1 cellular context compared by ENCODE assay signal in the genomic region with DNA sequence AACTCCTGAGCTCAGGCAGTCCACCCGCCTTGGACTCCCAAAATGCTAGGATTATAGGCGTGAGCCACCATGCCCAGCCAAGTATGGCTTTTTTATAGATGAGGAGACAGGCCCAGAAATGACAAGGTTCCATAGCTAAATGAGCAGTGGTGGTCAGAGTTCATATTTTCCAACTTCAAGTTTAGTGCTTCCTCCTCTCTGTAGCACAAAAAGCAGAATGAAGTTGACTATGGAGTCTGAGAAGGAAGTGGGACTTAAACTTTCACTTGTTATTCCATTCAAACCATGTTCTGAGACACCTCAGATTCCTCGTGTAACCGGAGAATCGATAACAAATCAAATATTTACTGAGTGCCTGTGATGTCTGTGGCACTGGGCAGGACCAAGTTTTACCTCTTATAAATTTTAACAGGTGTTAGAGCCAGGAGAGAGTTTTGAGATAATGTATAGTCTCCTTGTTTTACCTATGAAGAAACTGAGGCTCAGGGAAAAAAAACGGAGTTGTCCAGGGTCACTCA.
TF ChIP-seq lines count a peak whose summit lies in the region.

No MANE protein-coding gene starts in this region.

TF ChIP-seq in GM12878, 131 proteins besides CTCF, POLR2A, EP300 and RAD21:
- TF ChIP-seq RCOR1 (conservative IDR thresholded peaks at IDR 0.05; ENCODE audit: low read depth, low read length) (no peak), EED (IDR thresholded peaks at IDR 0.05; ENCODE audit: low read depth) (no peak), SIN3A (IDR thresholded peaks at IDR 0.05; ENCODE audit: low read depth, low read length) (no peak), KAT2A (conservative IDR thresholded peaks at IDR 0.05; ENCODE audit: control insufficient read depth, low read depth, low read length) (no peak), ZNF24 (IDR thresholded peaks at IDR 0.05) (no peak), RB1 (IDR thresholded peaks at IDR 0.05; ENCODE audit: borderline replicate concordance) (no peak), CBX5 (IDR thresholded peaks at IDR 0.05; ENCODE audit: low read depth) (no peak), GATAD2B (conservative IDR thresholded peaks at IDR 0.05; ENCODE audit: low read depth) (no peak), EGR1 (IDR thresholded peaks at IDR 0.05; ENCODE audit: borderline replicate concordance in 1 of 2, low read depth in 2 of 2, low read length in 2 of 2) (no peak), SRF (IDR thresholded peaks at IDR 0.05; ENCODE audit: low read depth in 2 of 2, low read length in 2 of 2) (no peak), FOS (IDR thresholded peaks at IDR 0.05; ENCODE audit: borderline replicate concordance, extremely low read depth, insufficient read length) (no peak), BACH1 (IDR thresholded peaks at IDR 0.05; ENCODE audit: borderline replicate concordance) (no peak), NFIC (IDR thresholded peaks at IDR 0.05; ENCODE audit: low read depth, low read length) (no peak), ZZZ3 (IDR thresholded peaks at IDR 0.05; ENCODE audit: control insufficient read depth, insufficient read length, low read depth) (no peak)
- TF ChIP-seq, protein P1, sequence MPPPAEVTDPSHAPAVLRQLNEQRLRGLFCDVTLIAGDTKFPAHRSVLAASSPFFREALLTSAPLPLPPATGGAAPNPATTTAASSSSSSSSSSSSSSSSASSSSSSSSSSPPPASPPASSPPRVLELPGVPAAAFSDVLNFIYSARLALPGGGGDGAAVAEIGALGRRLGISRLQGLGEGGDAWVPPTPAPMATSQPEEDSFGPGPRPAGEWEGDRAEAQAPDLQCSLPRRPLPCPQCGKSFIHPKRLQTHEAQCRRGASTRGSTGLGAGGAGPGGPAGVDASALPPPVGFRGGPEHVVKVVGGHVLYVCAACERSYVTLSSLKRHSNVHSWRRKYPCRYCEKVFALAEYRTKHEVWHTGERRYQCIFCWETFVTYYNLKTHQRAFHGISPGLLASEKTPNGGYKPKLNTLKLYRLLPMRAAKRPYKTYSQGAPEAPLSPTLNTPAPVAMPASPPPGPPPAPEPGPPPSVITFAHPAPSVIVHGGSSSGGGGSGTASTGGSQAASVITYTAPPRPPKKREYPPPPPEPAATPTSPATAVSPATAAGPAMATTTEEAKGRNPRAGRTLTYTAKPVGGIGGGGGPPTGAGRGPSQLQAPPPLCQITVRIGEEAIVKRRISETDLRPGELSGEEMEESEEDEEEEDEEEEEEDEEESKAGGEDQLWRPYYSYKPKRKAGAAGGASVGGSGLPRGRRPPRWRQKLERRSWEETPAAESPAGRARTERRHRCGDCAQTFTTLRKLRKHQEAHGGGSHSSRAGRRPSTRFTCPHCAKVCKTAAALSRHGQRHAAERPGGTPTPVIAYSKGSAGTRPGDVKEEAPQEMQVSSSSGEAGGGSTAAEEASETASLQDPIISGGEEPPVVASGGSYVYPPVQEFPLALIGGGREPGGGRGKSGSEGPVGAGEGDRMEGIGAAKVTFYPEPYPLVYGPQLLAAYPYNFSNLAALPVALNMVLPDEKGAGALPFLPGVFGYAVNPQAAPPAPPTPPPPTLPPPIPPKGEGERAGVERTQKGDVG (CRISPR knock-in tag; IDR thresholded peaks at IDR 0.05), result no peak
- TF ChIP-seq, protein P2, sequence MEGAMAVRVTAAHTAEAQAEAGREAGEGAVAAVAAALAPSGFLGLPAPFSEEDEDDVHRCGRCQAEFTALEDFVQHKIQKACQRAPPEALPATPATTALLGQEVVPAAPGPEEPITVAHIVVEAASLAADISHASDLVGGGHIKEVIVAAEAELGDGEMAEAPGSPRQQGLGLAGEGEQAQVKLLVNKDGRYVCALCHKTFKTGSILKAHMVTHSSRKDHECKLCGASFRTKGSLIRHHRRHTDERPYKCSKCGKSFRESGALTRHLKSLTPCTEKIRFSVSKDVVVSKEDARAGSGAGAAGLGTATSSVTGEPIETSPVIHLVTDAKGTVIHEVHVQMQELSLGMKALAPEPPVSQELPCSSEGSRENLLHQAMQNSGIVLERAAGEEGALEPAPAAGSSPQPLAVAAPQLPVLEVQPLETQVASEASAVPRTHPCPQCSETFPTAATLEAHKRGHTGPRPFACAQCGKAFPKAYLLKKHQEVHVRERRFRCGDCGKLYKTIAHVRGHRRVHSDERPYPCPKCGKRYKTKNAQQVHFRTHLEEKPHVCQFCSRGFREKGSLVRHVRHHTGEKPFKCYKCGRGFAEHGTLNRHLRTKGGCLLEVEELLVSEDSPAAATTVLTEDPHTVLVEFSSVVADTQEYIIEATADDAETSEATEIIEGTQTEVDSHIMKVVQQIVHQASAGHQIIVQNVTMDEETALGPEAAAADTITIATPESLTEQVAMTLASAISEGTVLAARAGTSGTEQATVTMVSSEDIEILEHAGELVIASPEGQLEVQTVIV (IDR thresholded peaks at IDR 0.05; ENCODE audit: borderline replicate concordance, partially characterized antibody), result no peak
- TF ChIP-seq, protein P3, sequence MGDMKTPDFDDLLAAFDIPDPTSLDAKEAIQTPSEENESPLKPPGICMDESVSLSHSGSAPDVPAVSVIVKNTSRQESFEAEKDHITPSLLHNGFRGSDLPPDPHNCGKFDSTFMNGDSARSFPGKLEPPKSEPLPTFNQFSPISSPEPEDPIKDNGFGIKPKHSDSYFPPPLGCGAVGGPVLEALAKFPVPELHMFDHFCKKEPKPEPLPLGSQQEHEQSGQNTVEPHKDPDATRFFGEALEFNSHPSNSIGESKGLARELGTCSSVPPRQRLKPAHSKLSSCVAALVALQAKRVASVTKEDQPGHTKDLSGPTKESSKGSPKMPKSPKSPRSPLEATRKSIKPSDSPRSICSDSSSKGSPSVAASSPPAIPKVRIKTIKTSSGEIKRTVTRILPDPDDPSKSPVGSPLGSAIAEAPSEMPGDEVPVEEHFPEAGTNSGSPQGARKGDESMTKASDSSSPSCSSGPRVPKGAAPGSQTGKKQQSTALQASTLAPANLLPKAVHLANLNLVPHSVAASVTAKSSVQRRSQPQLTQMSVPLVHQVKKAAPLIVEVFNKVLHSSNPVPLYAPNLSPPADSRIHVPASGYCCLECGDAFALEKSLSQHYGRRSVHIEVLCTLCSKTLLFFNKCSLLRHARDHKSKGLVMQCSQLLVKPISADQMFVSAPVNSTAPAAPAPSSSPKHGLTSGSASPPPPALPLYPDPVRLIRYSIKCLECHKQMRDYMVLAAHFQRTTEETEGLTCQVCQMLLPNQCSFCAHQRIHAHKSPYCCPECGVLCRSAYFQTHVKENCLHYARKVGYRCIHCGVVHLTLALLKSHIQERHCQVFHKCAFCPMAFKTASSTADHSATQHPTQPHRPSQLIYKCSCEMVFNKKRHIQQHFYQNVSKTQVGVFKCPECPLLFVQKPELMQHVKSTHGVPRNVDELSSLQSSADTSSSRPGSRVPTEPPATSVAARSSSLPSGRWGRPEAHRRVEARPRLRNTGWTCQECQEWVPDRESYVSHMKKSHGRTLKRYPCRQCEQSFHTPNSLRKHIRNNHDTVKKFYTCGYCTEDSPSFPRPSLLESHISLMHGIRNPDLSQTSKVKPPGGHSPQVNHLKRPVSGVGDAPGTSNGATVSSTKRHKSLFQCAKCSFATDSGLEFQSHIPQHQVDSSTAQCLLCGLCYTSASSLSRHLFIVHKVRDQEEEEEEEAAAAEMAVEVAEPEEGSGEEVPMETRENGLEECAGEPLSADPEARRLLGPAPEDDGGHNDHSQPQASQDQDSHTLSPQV (IDR thresholded peaks at IDR 0.05), result no peak
